ENCODE assay signal across 1 cellular context in genomic region chr16:67459066-67459857, GRCh38.
TF ChIP-seq lines count a peak whose summit lies in the region.

No MANE protein-coding gene starts in this region.

TF ChIP-seq in HepG2, 621 proteins besides CTCF, POLR2A, EP300 and RAD21 (continued from another document and continues in another):
- no peak for TF ChIP-seq ZNF142 (CRISPR knock-in tag; IDR thresholded peaks at IDR 0.05)
- TF ChIP-seq ZNF275 (CRISPR knock-in tag; IDR thresholded peaks at IDR 0.05; ENCODE audit: borderline replicate concordance) = no peak
- TF ChIP-seq ZSCAN29 (CRISPR knock-in tag; conservative IDR thresholded peaks at IDR 0.05) = no peak
- no peak for TF ChIP-seq ZNF644 (CRISPR knock-in tag; IDR thresholded peaks at IDR 0.05; ENCODE audit: low read depth)
- TF ChIP-seq, protein P1, sequence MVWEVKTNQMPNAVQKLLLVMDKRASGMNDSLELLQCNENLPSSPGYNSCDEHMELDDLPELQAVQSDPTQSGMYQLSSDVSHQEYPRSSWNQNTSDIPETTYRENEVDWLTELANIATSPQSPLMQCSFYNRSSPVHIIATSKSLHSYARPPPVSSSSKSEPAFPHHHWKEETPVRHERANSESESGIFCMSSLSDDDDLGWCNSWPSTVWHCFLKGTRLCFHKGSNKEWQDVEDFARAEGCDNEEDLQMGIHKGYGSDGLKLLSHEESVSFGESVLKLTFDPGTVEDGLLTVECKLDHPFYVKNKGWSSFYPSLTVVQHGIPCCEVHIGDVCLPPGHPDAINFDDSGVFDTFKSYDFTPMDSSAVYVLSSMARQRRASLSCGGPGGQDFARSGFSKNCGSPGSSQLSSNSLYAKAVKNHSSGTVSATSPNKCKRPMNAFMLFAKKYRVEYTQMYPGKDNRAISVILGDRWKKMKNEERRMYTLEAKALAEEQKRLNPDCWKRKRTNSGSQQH (CRISPR knock-in tag; IDR thresholded peaks at IDR 0.05; ENCODE audit: low read depth) = no peak
- TF ChIP-seq KLF13 (CRISPR knock-in tag; IDR thresholded peaks at IDR 0.05) = 0 out of 2 replicates have a peak, but pooled peaks have one; percentile 19
- TF ChIP-seq NR2F6 (IDR thresholded peaks at IDR 0.05) = no peak
- no peak for TF ChIP-seq NR2F6 (CRISPR knock-in tag; IDR thresholded peaks at IDR 0.05)
- TF ChIP-seq ZMYM2 (CRISPR knock-in tag; IDR thresholded peaks at IDR 0.05) = no peak
- TF ChIP-seq ZSCAN22 (CRISPR knock-in tag; IDR thresholded peaks at IDR 0.05) = no peak
- no peak for TF ChIP-seq IRF9 (CRISPR knock-in tag; IDR thresholded peaks at IDR 0.05; ENCODE audit: borderline replicate concordance)
- TF ChIP-seq, protein P2, sequence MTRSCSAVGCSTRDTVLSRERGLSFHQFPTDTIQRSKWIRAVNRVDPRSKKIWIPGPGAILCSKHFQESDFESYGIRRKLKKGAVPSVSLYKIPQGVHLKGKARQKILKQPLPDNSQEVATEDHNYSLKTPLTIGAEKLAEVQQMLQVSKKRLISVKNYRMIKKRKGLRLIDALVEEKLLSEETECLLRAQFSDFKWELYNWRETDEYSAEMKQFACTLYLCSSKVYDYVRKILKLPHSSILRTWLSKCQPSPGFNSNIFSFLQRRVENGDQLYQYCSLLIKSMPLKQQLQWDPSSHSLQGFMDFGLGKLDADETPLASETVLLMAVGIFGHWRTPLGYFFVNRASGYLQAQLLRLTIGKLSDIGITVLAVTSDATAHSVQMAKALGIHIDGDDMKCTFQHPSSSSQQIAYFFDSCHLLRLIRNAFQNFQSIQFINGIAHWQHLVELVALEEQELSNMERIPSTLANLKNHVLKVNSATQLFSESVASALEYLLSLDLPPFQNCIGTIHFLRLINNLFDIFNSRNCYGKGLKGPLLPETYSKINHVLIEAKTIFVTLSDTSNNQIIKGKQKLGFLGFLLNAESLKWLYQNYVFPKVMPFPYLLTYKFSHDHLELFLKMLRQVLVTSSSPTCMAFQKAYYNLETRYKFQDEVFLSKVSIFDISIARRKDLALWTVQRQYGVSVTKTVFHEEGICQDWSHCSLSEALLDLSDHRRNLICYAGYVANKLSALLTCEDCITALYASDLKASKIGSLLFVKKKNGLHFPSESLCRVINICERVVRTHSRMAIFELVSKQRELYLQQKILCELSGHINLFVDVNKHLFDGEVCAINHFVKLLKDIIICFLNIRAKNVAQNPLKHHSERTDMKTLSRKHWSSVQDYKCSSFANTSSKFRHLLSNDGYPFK (CRISPR knock-in tag; IDR thresholded peaks at IDR 0.05; ENCODE audit: borderline replicate concordance) = no peak
- no peak for TF ChIP-seq SNRNP70 (IDR thresholded peaks at IDR 0.05; ENCODE audit: low read depth, low read length)
- TF ChIP-seq YEATS2 (CRISPR knock-in tag; IDR thresholded peaks at IDR 0.05; ENCODE audit: borderline replicate concordance) = no peak
- no peak for TF ChIP-seq HOXA7 (CRISPR knock-in tag; IDR thresholded peaks at IDR 0.05)
- TF ChIP-seq FOXK2 (IDR thresholded peaks at IDR 0.05) = no peak
- TF ChIP-seq CHD2 (IDR thresholded peaks at IDR 0.05; ENCODE audit: low read depth, low read length) = no peak
- TF ChIP-seq, protein P3, sequence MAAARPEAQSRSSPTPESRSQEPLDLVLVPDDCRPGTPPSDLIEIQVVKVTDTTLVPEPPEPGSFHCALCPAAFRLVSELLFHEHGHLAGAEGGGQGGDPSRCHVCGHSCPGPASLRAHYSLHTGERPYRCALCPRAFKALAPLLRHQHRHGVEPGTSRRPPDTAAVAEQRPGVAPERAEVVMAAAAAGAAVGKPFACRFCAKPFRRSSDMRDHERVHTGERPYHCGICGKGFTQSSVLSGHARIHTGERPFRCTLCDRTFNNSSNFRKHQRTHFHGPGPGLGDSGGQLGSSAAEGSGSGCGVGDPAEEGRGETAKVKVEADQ (CRISPR knock-in tag; IDR thresholded peaks at IDR 0.05; ENCODE audit: borderline replicate concordance) = no peak
- no peak for TF ChIP-seq NCOA1 (CRISPR knock-in tag; IDR thresholded peaks at IDR 0.05)
- TF ChIP-seq CENPT (CRISPR knock-in tag; IDR thresholded peaks at IDR 0.05; ENCODE audit: low read depth) = no peak
- no peak for TF ChIP-seq SRF (IDR thresholded peaks at IDR 0.05; ENCODE audit: low read depth, low read length)
- TF ChIP-seq ZSCAN31 (CRISPR knock-in tag; IDR thresholded peaks at IDR 0.05; ENCODE audit: low read depth) = no peak
- no peak for TF ChIP-seq ATAD3A (CRISPR knock-in tag; IDR thresholded peaks at IDR 0.05)
- no peak for TF ChIP-seq HNRNPH1 (optimal IDR thresholded peaks at IDR 0.05; ENCODE audit: low read depth, low read length)
- no peak for TF ChIP-seq ZBTB21 (CRISPR knock-in tag; IDR thresholded peaks at IDR 0.05)
- no peak for TF ChIP-seq KAT8 (CRISPR knock-in tag; IDR thresholded peaks at IDR 0.05)
- TF ChIP-seq, protein P4, sequence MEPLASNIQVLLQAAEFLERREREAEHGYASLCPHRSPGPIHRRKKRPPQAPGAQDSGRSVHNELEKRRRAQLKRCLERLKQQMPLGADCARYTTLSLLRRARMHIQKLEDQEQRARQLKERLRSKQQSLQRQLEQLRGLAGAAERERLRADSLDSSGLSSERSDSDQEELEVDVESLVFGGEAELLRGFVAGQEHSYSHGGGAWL (CRISPR knock-in tag; IDR thresholded peaks at IDR 0.05) = no peak
- TF ChIP-seq ZNF282 (IDR thresholded peaks at IDR 0.05; ENCODE audit: partially characterized antibody) = no peak
- TF ChIP-seq LCORL (IDR thresholded peaks at IDR 0.05) = no peak
- 0 out of 2 replicates have a peak, but pooled peaks have one; percentile 32 for TF ChIP-seq LCORL (CRISPR knock-in tag; IDR thresholded peaks at IDR 0.05)
- TF ChIP-seq ZNF570 (CRISPR knock-in tag; IDR thresholded peaks at IDR 0.05; ENCODE audit: borderline replicate concordance) = no peak
- TF ChIP-seq PBX2 (CRISPR knock-in tag; IDR thresholded peaks at IDR 0.05) = no peak
- no peak for TF ChIP-seq PATZ1 (CRISPR knock-in tag; IDR thresholded peaks at IDR 0.05)
- no peak for TF ChIP-seq TOE1 (CRISPR knock-in tag; IDR thresholded peaks at IDR 0.05)
- no peak for TF ChIP-seq MNT (IDR thresholded peaks at IDR 0.05)
- TF ChIP-seq SAFB2 (CRISPR knock-in tag; IDR thresholded peaks at IDR 0.05; ENCODE audit: borderline replicate concordance, low read depth) = no peak
- TF ChIP-seq SIX1 (CRISPR knock-in tag; IDR thresholded peaks at IDR 0.05; ENCODE audit: borderline replicate concordance) = no peak
- TF ChIP-seq SAP130 (CRISPR knock-in tag; IDR thresholded peaks at IDR 0.05; ENCODE audit: low read depth) = peak; percentile 53
- no peak for TF ChIP-seq ZNF546 (CRISPR knock-in tag; conservative IDR thresholded peaks at IDR 0.05)
- TF ChIP-seq ZNF580 (CRISPR knock-in tag; IDR thresholded peaks at IDR 0.05; ENCODE audit: borderline replicate concordance, low read depth) = no peak
- no peak for TF ChIP-seq MAF1 (CRISPR knock-in tag; IDR thresholded peaks at IDR 0.05; ENCODE audit: borderline replicate concordance)
- TF ChIP-seq TERF1 (CRISPR knock-in tag; IDR thresholded peaks at IDR 0.05) = no peak
- TF ChIP-seq ZMYM4 (CRISPR knock-in tag; IDR thresholded peaks at IDR 0.05) = no peak
- TF ChIP-seq ELF4 (CRISPR knock-in tag; IDR thresholded peaks at IDR 0.05; ENCODE audit: borderline replicate concordance) = no peak
- TF ChIP-seq ZFP82 (CRISPR knock-in tag; IDR thresholded peaks at IDR 0.05; ENCODE audit: borderline replicate concordance) = no peak
